ENCODE assay signal across 2 cellular contexts in genomic region chr17:76363107-76363801, GRCh38.
TF ChIP-seq lines count a peak whose summit lies in the region.

No MANE protein-coding gene starts in this region.

TF ChIP-seq in HEK293T, 16 proteins besides CTCF, POLR2A, EP300 and RAD21:
- TF ChIP-seq FOXA1 (IDR thresholded peaks at IDR 0.05) (no peak), CTBP1 (IDR thresholded peaks at IDR 0.05; ENCODE audit: borderline replicate concordance) (no peak), ZNF384 (IDR thresholded peaks at IDR 0.05) (0 out of 2 replicates have a peak, but pooled peaks have one; percentile 29)

TF ChIP-seq in K562, 482 proteins besides CTCF, POLR2A, EP300 and RAD21:
- TF ChIP-seq ZC3H8 (IDR thresholded peaks at IDR 0.05) (no peak), RFX1 (IDR thresholded peaks at IDR 0.05) (peak; percentile 70; the same call in 1 of the 2 replicates), C11orf30 (IDR thresholded peaks at IDR 0.05; ENCODE audit: low read depth) (peak; percentile 63), SMARCA4 (IDR thresholded peaks at IDR 0.05) (no peak), ZNF133 (CRISPR knock-in tag; IDR thresholded peaks at IDR 0.05) (no peak), PYGO2 (tag; IDR thresholded peaks at IDR 0.05) (no peak), TAF9B (IDR thresholded peaks at IDR 0.05; ENCODE audit: partially characterized antibody) (peak; percentile 18), ZNF232 (CRISPR knock-in tag; IDR thresholded peaks at IDR 0.05) (no peak), BCOR (IDR thresholded peaks at IDR 0.05) (peak; percentile 31; the same call in 1 of the 2 replicates), CAMTA2 (CRISPR knock-in tag; conservative IDR thresholded peaks at IDR 0.05) (no peak), DPF2 (IDR thresholded peaks at IDR 0.05) (peak; percentile 57; the same call in 1 of the 2 replicates), HDAC2 (IDR thresholded peaks at IDR 0.05) (peak; percentile 26; the same call in 1 of the 2 replicates), LCOR (CRISPR knock-in tag; IDR thresholded peaks at IDR 0.05) (no peak), JUND (IDR thresholded peaks at IDR 0.05; ENCODE audit: borderline replicate concordance, low read depth, low read length) (no peak), JUND (tag; IDR thresholded peaks at IDR 0.05; ENCODE audit: borderline replicate concordance, low read depth, low read length) (no peak), ADNP (tag; IDR thresholded peaks at IDR 0.05) (0 out of 2 replicates have a peak, but pooled peaks have one; percentile 30), CBX2 (IDR thresholded peaks at IDR 0.05; ENCODE audit: insufficient read depth, low read length, poor library complexity, severe bottlenecking) (no peak), CEBPB (tag; IDR thresholded peaks at IDR 0.05) (no peak), SMARCB1 (IDR thresholded peaks at IDR 0.05; ENCODE audit: insufficient read length, low read depth) (no peak), ZNF316 (IDR thresholded peaks at IDR 0.05) (peak; percentile 48), NR2C1 (IDR thresholded peaks at IDR 0.05) (no peak), NR2C1 (tag; IDR thresholded peaks at IDR 0.05) (no peak), SAP30 (IDR thresholded peaks at IDR 0.05; ENCODE audit: borderline replicate concordance, insufficient read depth, low read depth, low read length, poor library complexity, severe bottlenecking) (no peak), ZNF224 (CRISPR knock-in tag; IDR thresholded peaks at IDR 0.05) (no peak)
- TF ChIP-seq, protein P1, sequence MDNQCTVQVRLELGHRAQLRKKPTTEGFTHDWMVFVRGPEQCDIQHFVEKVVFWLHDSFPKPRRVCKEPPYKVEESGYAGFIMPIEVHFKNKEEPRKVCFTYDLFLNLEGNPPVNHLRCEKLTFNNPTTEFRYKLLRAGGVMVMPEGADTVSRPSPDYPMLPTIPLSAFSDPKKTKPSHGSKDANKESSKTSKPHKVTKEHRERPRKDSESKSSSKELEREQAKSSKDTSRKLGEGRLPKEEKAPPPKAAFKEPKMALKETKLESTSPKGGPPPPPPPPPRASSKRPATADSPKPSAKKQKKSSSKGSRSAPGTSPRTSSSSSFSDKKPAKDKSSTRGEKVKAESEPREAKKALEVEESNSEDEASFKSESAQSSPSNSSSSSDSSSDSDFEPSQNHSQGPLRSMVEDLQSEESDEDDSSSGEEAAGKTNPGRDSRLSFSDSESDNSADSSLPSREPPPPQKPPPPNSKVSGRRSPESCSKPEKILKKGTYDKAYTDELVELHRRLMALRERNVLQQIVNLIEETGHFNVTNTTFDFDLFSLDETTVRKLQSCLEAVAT (IDR thresholded peaks at IDR 0.05): peak in 1 of 2 experiments; percentile 57; a peak in 1 of 4 replicates
- TF ChIP-seq, protein P2, sequence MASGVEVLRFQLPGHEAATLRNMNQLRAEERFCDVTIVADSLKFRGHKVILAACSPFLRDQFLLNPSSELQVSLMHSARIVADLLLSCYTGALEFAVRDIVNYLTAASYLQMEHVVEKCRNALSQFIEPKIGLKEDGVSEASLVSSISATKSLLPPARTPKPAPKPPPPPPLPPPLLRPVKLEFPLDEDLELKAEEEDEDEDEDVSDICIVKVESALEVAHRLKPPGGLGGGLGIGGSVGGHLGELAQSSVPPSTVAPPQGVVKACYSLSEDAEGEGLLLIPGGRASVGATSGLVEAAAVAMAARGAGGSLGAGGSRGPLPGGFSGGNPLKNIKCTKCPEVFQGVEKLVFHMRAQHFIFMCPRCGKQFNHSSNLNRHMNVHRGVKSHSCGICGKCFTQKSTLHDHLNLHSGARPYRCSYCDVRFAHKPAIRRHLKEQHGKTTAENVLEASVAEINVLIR (CRISPR knock-in tag; IDR thresholded peaks at IDR 0.05): no peak
- TF ChIP-seq, protein P3, sequence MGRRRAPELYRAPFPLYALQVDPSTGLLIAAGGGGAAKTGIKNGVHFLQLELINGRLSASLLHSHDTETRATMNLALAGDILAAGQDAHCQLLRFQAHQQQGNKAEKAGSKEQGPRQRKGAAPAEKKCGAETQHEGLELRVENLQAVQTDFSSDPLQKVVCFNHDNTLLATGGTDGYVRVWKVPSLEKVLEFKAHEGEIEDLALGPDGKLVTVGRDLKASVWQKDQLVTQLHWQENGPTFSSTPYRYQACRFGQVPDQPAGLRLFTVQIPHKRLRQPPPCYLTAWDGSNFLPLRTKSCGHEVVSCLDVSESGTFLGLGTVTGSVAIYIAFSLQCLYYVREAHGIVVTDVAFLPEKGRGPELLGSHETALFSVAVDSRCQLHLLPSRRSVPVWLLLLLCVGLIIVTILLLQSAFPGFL (CRISPR knock-in tag; IDR thresholded peaks at IDR 0.05): no peak
- TF ChIP-seq, protein P4, sequence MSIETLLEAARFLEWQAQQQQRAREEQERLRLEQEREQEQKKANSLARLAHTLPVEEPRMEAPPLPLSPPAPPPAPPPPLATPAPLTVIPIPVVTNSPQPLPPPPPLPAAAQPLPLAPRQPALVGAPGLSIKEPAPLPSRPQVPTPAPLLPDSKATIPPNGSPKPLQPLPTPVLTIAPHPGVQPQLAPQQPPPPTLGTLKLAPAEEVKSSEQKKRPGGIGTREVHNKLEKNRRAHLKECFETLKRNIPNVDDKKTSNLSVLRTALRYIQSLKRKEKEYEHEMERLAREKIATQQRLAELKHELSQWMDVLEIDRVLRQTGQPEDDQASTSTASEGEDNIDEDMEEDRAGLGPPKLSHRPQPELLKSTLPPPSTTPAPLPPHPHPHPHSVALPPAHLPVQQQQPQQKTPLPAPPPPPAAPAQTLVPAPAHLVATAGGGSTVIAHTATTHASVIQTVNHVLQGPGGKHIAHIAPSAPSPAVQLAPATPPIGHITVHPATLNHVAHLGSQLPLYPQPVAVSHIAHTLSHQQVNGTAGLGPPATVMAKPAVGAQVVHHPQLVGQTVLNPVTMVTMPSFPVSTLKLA (conservative IDR thresholded peaks at IDR 0.05): 0 out of 4 replicates have a peak, but pooled peaks of 1 of the 2 experiments have one; percentile 14
- TF ChIP-seq, protein P5, sequence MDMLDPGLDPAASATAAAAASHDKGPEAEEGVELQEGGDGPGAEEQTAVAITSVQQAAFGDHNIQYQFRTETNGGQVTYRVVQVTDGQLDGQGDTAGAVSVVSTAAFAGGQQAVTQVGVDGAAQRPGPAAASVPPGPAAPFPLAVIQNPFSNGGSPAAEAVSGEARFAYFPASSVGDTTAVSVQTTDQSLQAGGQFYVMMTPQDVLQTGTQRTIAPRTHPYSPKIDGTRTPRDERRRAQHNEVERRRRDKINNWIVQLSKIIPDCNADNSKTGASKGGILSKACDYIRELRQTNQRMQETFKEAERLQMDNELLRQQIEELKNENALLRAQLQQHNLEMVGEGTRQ (CRISPR knock-in tag; IDR thresholded peaks at IDR 0.05): no peak
